18 cellular contexts compared by ENCODE assay signal in the genomic region with DNA sequence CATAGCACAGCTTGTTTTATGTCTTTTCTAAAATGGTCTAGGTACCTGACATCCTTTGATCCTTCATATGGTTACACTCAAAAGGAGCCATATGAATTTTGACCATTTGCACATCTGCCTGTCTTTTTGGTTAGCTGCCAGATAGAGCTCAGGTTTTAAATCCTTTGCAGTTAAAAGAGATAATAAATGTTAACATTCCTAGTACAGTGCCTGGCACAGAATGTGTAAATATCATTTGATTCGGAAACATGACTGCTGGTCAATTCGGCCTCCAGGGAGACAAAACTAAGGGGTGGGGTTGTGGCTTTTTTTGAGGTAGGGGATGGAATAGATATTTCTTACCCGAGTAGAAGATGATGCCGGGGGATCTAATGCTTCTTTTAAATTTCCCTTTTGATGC.
DNase-seq lines count a peak whose midpoint lies in the region; ATAC-seq and TF ChIP-seq lines count a peak whose summit lies in the region.
"Had no signal": no experiment of that assay in that cellular context is flagged by ENCODE, and none has a peak within 500 bp of the region (broad histone marks: within the 10 kb centered on the region; RNA-seq: fewer than 3 reads in every experiment).

No MANE protein-coding gene starts in this region.

- no peak overlapping the region for H3K23ac ChIP-seq in H9 (ENCODE audit: insufficient read length, low read depth, low read length)

- intact Hi-C loops in left ventricle myocardium inferior (cut with micrococcal nuclease) = no loop called here
- intact Hi-C loops in left ventricle myocardium superior (cut with micrococcal nuclease) = no loop called here

- peaks cover 3 to 5% of the 10 kb centered on the region in 2 experiments; a peak in 3 of 4 replicates for H3K4me1 Mint-ChIP-seq in H9

- no peak overlapping the region for H4K8ac ChIP-seq in H9 (replicated peaks; ENCODE audit: insufficient read length, low read depth, low read length)

- H3K9me3 ChIP-seq in left ventricle myocardium inferior (replicated peaks) (no peaks in the 10 kb centered on the region), hepatocyte (ENCODE audit: low read depth) (no peaks in the 10 kb centered on the region), H9 (ENCODE audit: control insufficient read depth, low read depth, low read length) (no peaks in the 10 kb centered on the region)
- H3K9me3 ChIP-seq: adrenal gland, pancreas, upper lobe of left lung had no signal

- ATAC-seq in left ventricle myocardium superior (no peak), GM18498 (IDR thresholded peaks at IDR 0.05; ENCODE audit: unreplicated experiment) (no peak)
- ATAC-seq: K562; pancreas; stimulated activated memory B cell treated with anti-CD40 and anti-IgM and Interleukin-4, amounts not matched to agents 10 μg/mL and 1 μg/mL and 100 μg/mL, for 72 hours had no signal

- H3T11ph ChIP-seq in H9 (ENCODE audit: low read length) = no peak overlapping the region

- no peaks in the 10 kb centered on the region for H3K36me3 ChIP-seq in left ventricle myocardium inferior
- H3K36me3 ChIP-seq in hepatocyte (replicated peaks; ENCODE audit: insufficient read depth, low read depth) = no peaks in the 10 kb centered on the region
- H3K36me3 ChIP-seq: adrenal gland, pancreas, upper lobe of left lung had no signal

- H3K27me3 Mint-ChIP-seq in H9 (ENCODE audit: low read depth) = no peaks in the 10 kb centered on the region
- H3K27me3 Mint-ChIP-seq: stimulated activated memory B cell treated with anti-CD40 and anti-IgM and Interleukin-4, amounts not matched to agents 10 μg/mL and 1 μg/mL and 100 μg/mL, for 72 hours had no signal

- no peak overlapping the region for H2BK20ac ChIP-seq in H9 (ENCODE audit: low read depth, low read length, poor library complexity, severe bottlenecking)

- H3K4me1 ChIP-seq in left ventricle myocardium inferior (peaks cover 64% of the 10 kb centered on the region), hepatocyte (ENCODE audit: insufficient read depth) (peaks cover 18% of the 10 kb centered on the region), H9 (ENCODE audit: insufficient read depth, low read length) (no peaks in the 10 kb centered on the region)

- H3K23me2 ChIP-seq in H9 (ENCODE audit: insufficient read length, low read depth, low read length, poor library complexity, severe bottlenecking) = no peaks in the 10 kb centered on the region

- no peaks in the 10 kb centered on the region for H3K36me3 Mint-ChIP-seq in H9 (ENCODE audit: insufficient read depth in 1 of 3, low read depth in 3 of 3)

- no peak overlapping the region for H2BK120ac ChIP-seq in H9 (ENCODE audit: low read depth, low read length, poor library complexity, severe bottlenecking)

- peak overlapping the region; percentile 23 for H3K27ac ChIP-seq in left ventricle myocardium inferior (replicated peaks)
- H3K27ac ChIP-seq in VCaP = peak overlapping the region; percentile 21; the same call in 1 of the 2 replicates
- peak overlapping the region; percentile 34 for H3K27ac ChIP-seq in hepatocyte
- H3K27ac ChIP-seq in H9 (ENCODE audit: insufficient read length, low read depth, low read length) = no peak overlapping the region
- H3K27ac ChIP-seq: pancreas had no signal

- H3K9ac ChIP-seq in H9 (ENCODE audit: extremely low read depth, insufficient read length, low read length) = no peak overlapping the region

- H2AFZ ChIP-seq in hepatocyte (no peak overlapping the region), H9 (ENCODE audit: low read length) (no peak overlapping the region)

- H3K4ac ChIP-seq in H9 (ENCODE audit: low read depth, low read length) = no peak overlapping the region

- H2BK5ac ChIP-seq in H9 (ENCODE audit: insufficient read length, low read length) = no peak overlapping the region

- H2BK12ac ChIP-seq in H9 (ENCODE audit: insufficient read length, low read depth, low read length) = no peak overlapping the region

- H4K91ac ChIP-seq in H9 (ENCODE audit: insufficient read length, low read depth, low read length) = no peak overlapping the region

- in situ Hi-C loops in GM13977 (cut with MboI; ENCODE audit: low pct_unique_long_range_greater_than_20kb, low sequenced_read_pairs, unreplicated experiment) = no loop called here

- H3K79me1 ChIP-seq in H9 (ENCODE audit: insufficient read depth, low read depth, low read length, poor library complexity, severe bottlenecking) = no peaks in the 10 kb centered on the region

- no peak overlapping the region for H3K4me3 Mint-ChIP-seq in H9
- H3K4me3 Mint-ChIP-seq: stimulated activated memory B cell treated with anti-CD40 and anti-IgM and Interleukin-4, amounts not matched to agents 10 μg/mL and 1 μg/mL and 100 μg/mL, for 72 hours had no signal

- H3K18ac ChIP-seq in H9 (ENCODE audit: insufficient read length, low read depth, low read length) = no peak overlapping the region

- no peak for TF ChIP-seq CTCF in left ventricle myocardium inferior (IDR thresholded peaks at IDR 0.05; ENCODE audit: borderline replicate concordance)
- no peak for TF ChIP-seq CTCF in VCaP (conservative IDR thresholded peaks at IDR 0.05)
- TF ChIP-seq CTCF in hepatocyte (IDR thresholded peaks at IDR 0.05; ENCODE audit: poor library complexity) = no peak
- TF ChIP-seq CTCF in H9 (conservative IDR thresholded peaks at IDR 0.05) = no peak
- no peak for TF ChIP-seq CTCF in GM13977 (IDR thresholded peaks at IDR 0.05; ENCODE audit: extremely low read depth, insufficient read depth, missing control alignments)

- no peaks in the 10 kb centered on the region for H3K9me3 Mint-ChIP-seq in H9
- H3K9me3 Mint-ChIP-seq: stimulated activated memory B cell treated with anti-CD40 and anti-IgM and Interleukin-4, amounts not matched to agents 10 μg/mL and 1 μg/mL and 100 μg/mL, for 72 hours had no signal

- H3K79me2 ChIP-seq in hepatocyte (peaks cover 55% of the 10 kb centered on the region), H9 (ENCODE audit: insufficient read depth, low read length) (no peaks in the 10 kb centered on the region)

- WGBS in hepatocyte (ENCODE audit: low lambda C conversion rate, missing lambda C conversion rate) = 64% methylated on average over 4 of the region's 4 CpGs
- WGBS in H9 (ENCODE audit: extremely low coverage, insufficient read length, low lambda C conversion rate) = no CpG with 5 or more reads among the region's 4 CpGs

- H3K9me2 ChIP-seq in hepatocyte (replicated peaks; ENCODE audit: insufficient read depth) = no peaks in the 10 kb centered on the region

- no peak overlapping the region for H2AK5ac ChIP-seq in H9 (ENCODE audit: insufficient read length, low read length)

- H3K14ac ChIP-seq in H9 (ENCODE audit: insufficient read depth, low read length) = no peak overlapping the region

- no peak overlapping the region for H3K56ac ChIP-seq in H9 (ENCODE audit: insufficient read length, low read depth, low read length)

- DNase-seq in left ventricle myocardium inferior (no peak), left ventricle myocardium superior (no peak), hepatocyte (ENCODE audit: low spot score) (peak; percentile 17), H9 (no peak), foreskin melanocyte (no peak), GM13977 (ENCODE audit: low spot score) (no peak)
- DNase-seq: activated CD4-positive, alpha-beta T cell treated with anti-CD3 and anti-CD28 coated beads, Interleukin-2, amount 50 U/mL, for 4 hours; adrenal gland; AML-193; GDM1; NCI-H1417 treated with DMSO at 0.1 percent for 48 hours; pancreas; small intestine; upper lobe of left lung had no signal

- H4K20me1 ChIP-seq in hepatocyte (ENCODE audit: insufficient read depth, poor library complexity, severe bottlenecking) = no peaks in the 10 kb centered on the region
- no peaks in the 10 kb centered on the region for H4K20me1 ChIP-seq in H9 (ENCODE audit: control insufficient read depth, insufficient read depth, insufficient read length)

- H3K27me3 ChIP-seq in left ventricle myocardium inferior (ENCODE audit: low read depth) (no peaks in the 10 kb centered on the region), hepatocyte (no peaks in the 10 kb centered on the region), H9 (ENCODE audit: insufficient read depth, low read length) (no peaks in the 10 kb centered on the region)
- H3K27me3 ChIP-seq: adrenal gland, pancreas, upper lobe of left lung had no signal

- no peak overlapping the region for H3K4me2 ChIP-seq in hepatocyte
- no peak overlapping the region for H3K4me2 ChIP-seq in H9 (ENCODE audit: insufficient read depth, insufficient read length, low read length)

- no peak overlapping the region for H3K4me3 ChIP-seq in left ventricle myocardium inferior
- no peak overlapping the region for H3K4me3 ChIP-seq in hepatocyte
- H3K4me3 ChIP-seq: adrenal gland, K562, pancreas, upper lobe of left lung had no signal

- H3K27ac Mint-ChIP-seq in H9 = no peak overlapping the region; a peak in 1 of 7 replicates
- H3K27ac Mint-ChIP-seq: stimulated activated memory B cell treated with anti-CD40 and anti-IgM and Interleukin-4, amounts not matched to agents 10 μg/mL and 1 μg/mL and 100 μg/mL, for 72 hours had no signal

- H2BK15ac ChIP-seq in H9 (ENCODE audit: low read depth, low read length) = no peak overlapping the region

- no peak overlapping the region for H4K5ac ChIP-seq in H9 (ENCODE audit: insufficient read length, low read depth, low read length)
